9 cellular contexts compared by ENCODE assay signal in the genomic region with DNA sequence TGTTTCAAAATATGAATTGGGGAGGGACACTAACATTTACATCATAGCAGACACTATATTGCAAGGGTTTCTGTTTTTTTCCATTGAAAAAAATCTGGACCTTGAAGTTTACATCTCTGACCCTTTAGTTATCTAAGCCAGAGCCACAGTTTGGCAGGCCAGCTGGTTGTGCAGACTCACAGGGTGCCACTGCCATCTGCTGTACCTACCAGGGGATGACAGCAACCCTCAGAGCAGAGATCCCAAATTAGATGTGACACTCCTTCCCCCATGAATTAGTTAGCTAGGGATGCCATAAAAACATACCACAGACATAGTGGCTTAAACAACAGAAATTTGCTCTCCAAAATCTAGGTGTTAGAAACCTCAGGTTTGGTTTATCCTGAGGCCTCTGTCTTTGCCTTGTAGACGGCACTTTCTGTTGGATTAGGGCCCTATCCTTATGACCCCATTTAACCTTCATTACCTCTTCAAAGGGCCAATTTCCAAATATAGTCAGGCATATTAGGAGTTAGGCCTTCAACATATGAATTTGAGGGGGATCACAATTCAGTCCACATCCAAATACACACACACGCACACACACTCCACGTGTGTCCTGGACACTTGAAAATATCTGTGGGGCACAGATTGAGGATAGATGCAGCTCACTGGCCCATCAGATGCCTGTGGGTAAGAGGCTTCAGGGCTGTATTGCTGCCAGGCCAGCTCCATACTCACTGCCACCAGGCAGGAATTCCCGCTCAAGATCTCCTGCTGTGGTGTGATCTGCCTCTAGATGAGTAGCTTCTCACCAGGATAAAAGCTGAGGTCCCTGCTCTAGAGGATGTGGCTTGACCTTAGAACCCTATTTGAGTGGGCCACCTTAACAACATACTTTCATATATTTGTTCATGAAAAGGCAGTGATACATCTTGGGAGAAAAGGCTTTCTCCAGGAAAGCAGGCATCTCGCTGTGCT.
A peak's percentile ranks its signal among the peaks of the same experiment; 100 is the strongest.
DNase-seq lines count a peak whose midpoint lies in the region; ATAC-seq, FAIRE-seq and TF ChIP-seq lines count a peak whose summit lies in the region.
"Had no signal": no experiment of that assay in that cellular context is flagged by ENCODE, and none has a peak within 500 bp of the region (broad histone marks: within the 10 kb centered on the region; RNA-seq: fewer than 3 reads in every experiment).

No MANE protein-coding gene starts in this region.

- no peaks in the 10 kb centered on the region for H4K20me1 ChIP-seq in HepG2 (ENCODE audit: insufficient read depth, low read length)

- H3K27ac ChIP-seq in HepG2 (ENCODE audit: extremely low read length, insufficient read depth, low read length), result no peak overlapping the region

- POLR2A ChIA-PET in HepG2 (lab: Yijun Ruan, JAX), result no interaction called here

- no peak for TF ChIP-seq POLR2A in HepG2 (IDR thresholded peaks at IDR 0.05; ENCODE audit: insufficient read depth in 1 of 2, low read depth in 2 of 2, low read length in 2 of 2)

- H3K4me2 ChIP-seq in HepG2 (ENCODE audit: low read depth, low read length), result no peak overlapping the region

- intact Hi-C loops in HepG2 (cut with micrococcal nuclease; ENCODE audit: unreplicated experiment), result loop anchor here (1.0 kb wide), 1 partner anchor 994 kb away; no protein-coding TSS in a partner anchor

- no peak overlapping the region for H3K9ac ChIP-seq in HepG2 (ENCODE audit: insufficient read depth, low read depth, low read length)

- BruUV-seq in HepG2 (replicated peaks; lab: Mats Ljungman, UMichigan), result no TSS peak

- in situ Hi-C loops in T47D (cut with HindIII; ENCODE audit: low pct_unique_long_range_greater_than_20kb, low sequenced_read_pairs) (no loop called here), HepG2 (cut with HindIII; ENCODE audit: extremely low pct_ligation_motif_present, low pct_unique_long_range_greater_than_20kb) (loop anchor here (25.0 kb wide), 1 partner anchor 984 kb away; a partner anchor contains a TSS)

- no peaks in the 10 kb centered on the region for H3K4me1 ChIP-seq in HepG2 (ENCODE audit: insufficient read depth, low read length)

- DNase-seq in NCI-H2107 (lab: John Stamatoyannopoulos, UW) (peak; percentile 42), T47D (ENCODE audit: low read depth in 1 of 2, low spot score in 1 of 2) (peak; percentile 8 to 44), HepG2 (ENCODE audit: low spot score) (no peak), mesenteric fat pad (ENCODE audit: low spot score) (no peak)

- H3K79me2 ChIP-seq in HepG2 (ENCODE audit: insufficient read depth, low read length), result no peaks in the 10 kb centered on the region

- no peaks in the 10 kb centered on the region; a peak in 1 of 5 replicates for H3K27me3 ChIP-seq in HepG2 (ENCODE audit: control insufficient read depth in 1 of 2, insufficient read depth in 2 of 2, low read length in 2 of 2)

- CTCF ChIA-PET in HepG2 (lab: Yijun Ruan, JAX; ENCODE audit: low intra/inter-chr PET ratio, low total read pairs), result no interaction called here

- TF ChIP-seq EP300 in HepG2 (IDR thresholded peaks at IDR 0.05; ENCODE audit: low read depth in 2 of 2, low read length in 2 of 2) (no peak), HepG2 (CRISPR knock-in tag; IDR thresholded peaks at IDR 0.05; ENCODE audit: borderline replicate concordance) (no peak)

- H3K4me3 ChIP-seq in HepG2 (replicated peaks in 1 of 3; ENCODE audit: insufficient read depth in 1 of 3, low read depth in 2 of 3, low read length in 3 of 3), result no peak overlapping the region
- H3K4me3 ChIP-seq: lung had no signal

- peak; percentile 26; the same call in 1 of the 2 replicates for TF ChIP-seq RAD21 in HepG2 (CRISPR knock-in tag; IDR thresholded peaks at IDR 0.05)

- 23% methylated on average over 5 of the region's 5 CpGs for WGBS in HepG2 (ENCODE audit: low lambda C conversion rate)

- no peak for FAIRE-seq in HepG2 (lab: Jason Lieb, UNC)

- ATAC-seq in GM18907 (IDR thresholded peaks at IDR 0.05; ENCODE audit: unreplicated experiment), result peak; percentile 46
- ATAC-seq in HepG2, result peak; percentile 87
- ATAC-seq in GM19324 (IDR thresholded peaks at IDR 0.05; ENCODE audit: low FRiP score, unreplicated experiment), result no peak
- no peak for ATAC-seq in GM21526 (IDR thresholded peaks at IDR 0.05; ENCODE audit: low FRiP score, unreplicated experiment)
- ATAC-seq in GM21737 (IDR thresholded peaks at IDR 0.05; ENCODE audit: unreplicated experiment), result no peak

- no peaks in the 10 kb centered on the region for H3K9me3 ChIP-seq in HepG2 (ENCODE audit: low read length)

- TF ChIP-seq CTCF in HepG2 (CRISPR knock-in tag; IDR thresholded peaks at IDR 0.05), result peak; percentile 69

- H2AFZ ChIP-seq in HepG2 (ENCODE audit: low read length), result no peak overlapping the region

- no peaks in the 10 kb centered on the region for H3K36me3 ChIP-seq in HepG2 (replicated peaks in 1 of 2; ENCODE audit: control insufficient read depth in 1 of 2, insufficient read depth in 2 of 2, low read length in 2 of 2)

TF ChIP-seq in HepG2, 621 proteins besides CTCF, POLR2A, EP300 and RAD21:
- TF ChIP-seq, protein P1, sequence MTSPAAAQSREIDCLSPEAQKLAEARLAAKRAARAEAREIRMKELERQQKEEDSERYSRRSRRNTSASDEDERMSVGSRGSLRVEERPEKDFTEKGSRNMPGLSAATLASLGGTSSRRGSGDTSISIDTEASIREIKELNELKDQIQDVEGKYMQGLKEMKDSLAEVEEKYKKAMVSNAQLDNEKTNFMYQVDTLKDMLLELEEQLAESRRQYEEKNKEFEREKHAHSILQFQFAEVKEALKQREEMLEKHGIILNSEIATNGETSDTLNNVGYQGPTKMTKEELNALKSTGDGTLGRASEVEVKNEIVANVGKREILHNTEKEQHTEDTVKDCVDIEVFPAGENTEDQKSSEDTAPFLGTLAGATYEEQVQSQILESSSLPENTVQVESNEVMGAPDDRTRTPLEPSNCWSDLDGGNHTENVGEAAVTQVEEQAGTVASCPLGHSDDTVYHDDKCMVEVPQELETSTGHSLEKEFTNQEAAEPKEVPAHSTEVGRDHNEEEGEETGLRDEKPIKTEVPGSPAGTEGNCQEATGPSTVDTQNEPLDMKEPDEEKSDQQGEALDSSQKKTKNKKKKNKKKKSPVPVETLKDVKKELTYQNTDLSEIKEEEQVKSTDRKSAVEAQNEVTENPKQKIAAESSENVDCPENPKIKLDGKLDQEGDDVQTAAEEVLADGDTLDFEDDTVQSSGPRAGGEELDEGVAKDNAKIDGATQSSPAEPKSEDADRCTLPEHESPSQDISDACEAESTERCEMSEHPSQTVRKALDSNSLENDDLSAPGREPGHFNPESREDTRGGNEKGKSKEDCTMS (CRISPR knock-in tag; conservative IDR thresholded peaks at IDR 0.05), result no peak
- TF ChIP-seq, protein P2, sequence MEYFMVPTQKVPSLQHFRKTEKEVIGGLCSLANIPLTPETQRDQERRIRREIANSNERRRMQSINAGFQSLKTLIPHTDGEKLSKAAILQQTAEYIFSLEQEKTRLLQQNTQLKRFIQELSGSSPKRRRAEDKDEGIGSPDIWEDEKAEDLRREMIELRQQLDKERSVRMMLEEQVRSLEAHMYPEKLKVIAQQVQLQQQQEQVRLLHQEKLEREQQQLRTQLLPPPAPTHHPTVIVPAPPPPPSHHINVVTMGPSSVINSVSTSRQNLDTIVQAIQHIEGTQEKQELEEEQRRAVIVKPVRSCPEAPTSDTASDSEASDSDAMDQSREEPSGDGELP (IDR thresholded peaks at IDR 0.05; ENCODE audit: borderline replicate concordance, low read depth), result peak; percentile 22; the same call in 1 of the 2 replicates
- TF ChIP-seq, protein P3, sequence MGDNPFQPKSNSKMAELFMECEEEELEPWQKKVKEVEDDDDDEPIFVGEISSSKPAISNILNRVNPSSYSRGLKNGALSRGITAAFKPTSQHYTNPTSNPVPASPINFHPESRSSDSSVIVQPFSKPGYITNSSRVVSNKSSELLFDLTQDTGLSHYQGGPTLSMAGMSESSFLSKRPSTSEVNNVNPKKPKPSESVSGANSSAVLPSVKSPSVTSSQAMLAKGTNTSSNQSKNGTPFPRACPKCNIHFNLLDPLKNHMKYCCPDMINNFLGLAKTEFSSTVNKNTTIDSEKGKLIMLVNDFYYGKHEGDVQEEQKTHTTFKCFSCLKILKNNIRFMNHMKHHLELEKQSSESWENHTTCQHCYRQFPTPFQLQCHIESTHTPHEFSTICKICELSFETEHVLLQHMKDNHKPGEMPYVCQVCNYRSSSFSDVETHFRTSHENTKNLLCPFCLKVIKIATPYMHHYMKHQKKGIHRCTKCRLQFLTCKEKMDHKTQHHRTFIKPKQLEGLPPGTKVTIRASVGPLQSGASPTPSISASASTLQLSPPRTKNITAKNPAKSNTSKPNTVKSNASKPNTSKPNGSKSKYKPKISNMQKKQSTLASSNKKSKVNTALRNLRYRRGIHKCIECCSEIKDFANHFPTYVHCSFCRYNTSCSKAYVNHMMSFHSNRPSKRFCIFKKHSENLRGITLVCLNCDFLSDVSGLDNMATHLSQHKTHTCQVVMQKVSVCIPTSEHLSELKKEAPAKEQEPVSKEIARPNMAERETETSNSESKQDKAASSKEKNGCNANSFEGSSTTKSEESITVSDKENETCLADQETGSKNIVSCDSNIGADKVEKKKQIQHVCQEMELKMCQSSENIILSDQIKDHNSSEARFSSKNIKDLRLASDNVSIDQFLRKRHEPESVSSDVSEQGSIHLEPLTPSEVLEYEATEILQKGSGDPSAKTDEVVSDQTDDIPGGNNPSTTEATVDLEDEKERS (CRISPR knock-in tag; IDR thresholded peaks at IDR 0.05), result no peak
- TF ChIP-seq STAG1 (CRISPR knock-in tag; IDR thresholded peaks at IDR 0.05), result peak; percentile 82
- TF ChIP-seq SMC3 (IDR thresholded peaks at IDR 0.05; ENCODE audit: low read length), result peak; percentile 25; the same call in 1 of the 2 replicates
- no peak for TF ChIP-seq KLF13 (CRISPR knock-in tag; IDR thresholded peaks at IDR 0.05)
- TF ChIP-seq, protein P4, sequence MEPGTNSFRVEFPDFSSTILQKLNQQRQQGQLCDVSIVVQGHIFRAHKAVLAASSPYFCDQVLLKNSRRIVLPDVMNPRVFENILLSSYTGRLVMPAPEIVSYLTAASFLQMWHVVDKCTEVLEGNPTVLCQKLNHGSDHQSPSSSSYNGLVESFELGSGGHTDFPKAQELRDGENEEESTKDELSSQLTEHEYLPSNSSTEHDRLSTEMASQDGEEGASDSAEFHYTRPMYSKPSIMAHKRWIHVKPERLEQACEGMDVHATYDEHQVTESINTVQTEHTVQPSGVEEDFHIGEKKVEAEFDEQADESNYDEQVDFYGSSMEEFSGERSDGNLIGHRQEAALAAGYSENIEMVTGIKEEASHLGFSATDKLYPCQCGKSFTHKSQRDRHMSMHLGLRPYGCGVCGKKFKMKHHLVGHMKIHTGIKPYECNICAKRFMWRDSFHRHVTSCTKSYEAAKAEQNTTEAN (CRISPR knock-in tag; conservative IDR thresholded peaks at IDR 0.05), result no peak
- no peak for TF ChIP-seq PPARG (CRISPR knock-in tag; conservative IDR thresholded peaks at IDR 0.05)
- TF ChIP-seq HNRNPK (IDR thresholded peaks at IDR 0.05; ENCODE audit: low read depth, low read length, poor library complexity, severe bottlenecking), result no peak
- no peak for TF ChIP-seq SRY (CRISPR knock-in tag; IDR thresholded peaks at IDR 0.05)

Comparison
In these comparisons a context has a peak if more than half of its experiments do, and no peak if none do; other contexts are left out.
1. ATAC-seq: peak in GM18907 (single experiment) and HepG2 (single experiment); none in GM19324 (single experiment), GM21526 (single experiment) and GM21737 (single experiment).
2. DNase-seq: peak in NCI-H2107 (single experiment) and T47D (2 of 2); none in HepG2 (single experiment) and mesenteric fat pad (single experiment).